ENCODE assay signal across 14 cellular contexts in genomic region chr18:75127143-75128021, GRCh38.
DNase-seq lines count a peak whose midpoint lies in the region; ATAC-seq, FAIRE-seq and TF ChIP-seq lines count a peak whose summit lies in the region.
"Had no signal": no experiment of that assay in that cellular context is flagged by ENCODE, and none has a peak within 500 bp of the region (broad histone marks: within the 10 kb centered on the region; RNA-seq: fewer than 3 reads in every experiment).

No MANE protein-coding gene starts in this region.

- TF ChIP-seq CTCF in lower lobe of right lung (IDR thresholded peaks at IDR 0.05), result no peak
- no peak for TF ChIP-seq CTCF in dorsolateral prefrontal cortex (IDR thresholded peaks at IDR 0.05 in 54 of 56, conservative IDR thresholded peaks at IDR 0.05 in 2 of 56; ENCODE audit: low read depth in 1 of 56, partially characterized antibody in 56 of 56)

- no peak overlapping the region for H3K4me3 ChIP-seq in lower lobe of right lung
- H3K4me3 ChIP-seq in small intestine (ENCODE audit: low read depth in 1 of 2, low read length in 2 of 2), result no peak overlapping the region
- H3K4me3 ChIP-seq in dorsolateral prefrontal cortex, result no peak overlapping the region
- H3K4me3 ChIP-seq: adrenal gland, BLaER1, sigmoid colon had no signal

- no peaks in the 10 kb centered on the region for H3K9me3 ChIP-seq in lower lobe of right lung
- H3K9me3 ChIP-seq in small intestine (ENCODE audit: control insufficient read depth, low read depth), result no peaks in the 10 kb centered on the region
- H3K9me3 ChIP-seq: adrenal gland, BLaER1, sigmoid colon had no signal

- no peaks in the 10 kb centered on the region for H3K27me3 ChIP-seq in lower lobe of right lung (ENCODE audit: low read depth)
- H3K27me3 ChIP-seq in small intestine (ENCODE audit: control insufficient read depth in 2 of 2, insufficient read depth in 2 of 2, low read length in 2 of 2), result no peaks in the 10 kb centered on the region
- H3K27me3 ChIP-seq in dorsolateral prefrontal cortex, result no peaks in the 10 kb centered on the region
- H3K27me3 ChIP-seq: adrenal gland, BLaER1, sigmoid colon had no signal

- no peaks in the 10 kb centered on the region for H3K4me1 ChIP-seq in lower lobe of right lung
- H3K4me1 ChIP-seq in small intestine (ENCODE audit: control insufficient read depth in 2 of 2, insufficient read depth in 1 of 2, low read depth in 1 of 2, low read length in 1 of 2), result peaks cover 0 to 3% of the 10 kb centered on the region in 2 donors
- H3K4me1 ChIP-seq: adrenal gland had no signal

- intact Hi-C loops in lower lobe of right lung (cut with DNase I) (no loop called here), dorsolateral prefrontal cortex (cut with DNase I) (no loop called here)

- no peak overlapping the region for H3K27ac ChIP-seq in lower lobe of right lung
- H3K27ac ChIP-seq in small intestine (ENCODE audit: low read depth in 1 of 2, low read length in 1 of 2), result peak overlapping the region in 1 of 2 donors; percentile 41
- no peak overlapping the region for H3K27ac ChIP-seq in dorsolateral prefrontal cortex
- H3K27ac ChIP-seq: adrenal gland, BLaER1, epithelial cell of prostate, sigmoid colon had no signal

- WGBS in small intestine, 3 donors, result 51 to 82% (median 66%) methylated on average over 24 of the region's 24 CpGs

- DNase-seq in HuH-7 (ENCODE audit: low spot score) (peak; percentile 47), astrocyte of the hippocampus (ENCODE audit: low read depth, low spot score) (peak; percentile 20), lower lobe of right lung (no peak), small intestine (peak; percentile 95), NCI-H526 treated with DMSO at 0.1 percent for 48 hours (lab: John Stamatoyannopoulos, UW) (no peak), dorsolateral prefrontal cortex (no peak)
- DNase-seq: activated CD4-positive, alpha-beta T cell treated with anti-CD3 and anti-CD28 coated beads, Interleukin-2, amount 50 U/mL, for 1 hour; activated T-cell treated with anti-CD3 and anti-CD28 coated beads, Interleukin-2, amount 50 U/mL, for 72 hours; KBM-7; sigmoid colon had no signal

- H3K36me3 ChIP-seq in lower lobe of right lung (no peaks in the 10 kb centered on the region), small intestine (ENCODE audit: control insufficient read depth in 2 of 2, insufficient read depth in 2 of 2, low read length in 2 of 2) (no peaks in the 10 kb centered on the region)
- H3K36me3 ChIP-seq: adrenal gland, BLaER1, sigmoid colon had no signal

- ATAC-seq in lower lobe of right lung (peak; percentile 32 to 49), GM21526 (IDR thresholded peaks at IDR 0.05; ENCODE audit: low FRiP score, unreplicated experiment) (no peak)
- ATAC-seq: activated T-cell treated with anti-CD3 and anti-CD28 coated beads, Interleukin-2, amount 50 U/mL, for 72 hours had no signal

- FAIRE-seq in small intestine (lab: Jason Lieb, UNC), result no peak

Comparison
In these comparisons a context has a peak if more than half of its experiments do, and no peak if none do; other contexts are left out.
1. DNase-seq: peak in HuH-7 (single experiment), astrocyte of the hippocampus (single experiment) and small intestine (single experiment); none in lower lobe of right lung (single experiment), NCI-H526 treated with DMSO at 0.1 percent for 48 hours (single experiment) and dorsolateral prefrontal cortex (0 of 10).